In the genomic region with DNA sequence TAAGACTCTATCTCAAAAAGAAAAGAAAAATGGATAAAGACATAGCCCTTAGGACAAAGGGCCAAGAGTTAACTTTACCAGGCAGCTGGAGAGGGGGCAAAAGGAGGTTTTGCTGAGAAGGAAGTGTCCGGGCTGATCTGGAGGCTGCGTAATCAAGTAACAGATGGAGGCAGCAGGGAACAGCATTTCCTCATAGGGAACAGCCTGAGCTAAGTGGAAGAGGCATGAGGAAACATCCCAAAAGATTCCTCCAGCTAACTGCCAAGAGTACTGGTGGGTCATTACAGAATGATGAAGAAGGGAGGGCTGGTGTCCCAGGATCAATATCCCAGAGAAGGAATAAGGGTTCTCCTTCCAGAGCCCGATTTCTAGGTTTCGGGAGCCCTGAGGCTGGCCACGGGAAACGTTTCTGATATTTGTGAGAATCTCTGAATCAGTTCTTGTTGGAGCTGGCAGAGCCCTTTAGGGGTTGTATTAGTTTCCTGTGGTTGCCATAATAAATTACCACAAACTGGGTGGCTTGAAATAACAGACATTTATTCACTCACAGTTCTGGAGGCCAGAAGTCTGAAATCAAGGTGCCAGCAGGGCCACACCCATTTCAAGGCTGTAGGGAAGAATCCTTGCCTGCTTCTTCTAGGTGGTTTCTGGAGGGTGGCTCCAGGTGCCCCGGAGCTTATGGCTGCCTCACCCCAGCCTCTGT, we compare ENCODE assay signal across 21 cellular contexts. TPM values are rescaled to one million over a fixed set of nuclear protein-coding genes. Genes with fewer than 3 reads are reported as not detected.
DNase-seq lines count a peak whose midpoint lies in the region; ATAC-seq, FAIRE-seq and TF ChIP-seq lines count a peak whose summit lies in the region.
"Had no signal": no experiment of that assay in that cellular context is flagged by ENCODE, and none has a peak within 500 bp of the region (broad histone marks: within the 10 kb centered on the region; RNA-seq: fewer than 3 reads in every experiment).

No MANE protein-coding gene starts in this region.

- TF ChIP-seq CTCF in foreskin keratinocyte (conservative IDR thresholded peaks at IDR 0.05) (no peak), pancreas (IDR thresholded peaks at IDR 0.05) (no peak)

- H3K27ac Mint-ChIP-seq in activated naive CD4-positive, alpha-beta T cell treated with anti-CD3 and anti-CD28 coated beads, Interleukin-2, amount 50 U/mL, for 24 hours: peak overlapping the region; percentile 63
- peak overlapping the region in 1 of 2 donors; percentile 65 for H3K27ac Mint-ChIP-seq in activated naive CD4-positive, alpha-beta T cell treated with anti-CD3 and anti-CD28 coated beads, Interleukin-2, amount 50 U/mL, for 72 hours
- peak overlapping the region; percentile 38 for H3K27ac Mint-ChIP-seq in stimulated activated effector memory CD8-positive, alpha-beta T cell treated with anti-CD3 and anti-CD28 coated beads, Interleukin-12 subunit alpha, Interleukin-12 subunit beta, amount 100 ng/mL, for 72 hours
- H3K27ac Mint-ChIP-seq: activated T-cell treated with anti-CD3 and anti-CD28 coated beads, Interleukin-2, amount 50 U/mL, for 72 hours; dendritic cell treated with granulocyte-macrophage colony-stimulating factor and Interleukin-4, amounts not matched to agents 40 ng/mL and 50 ng/mL, for 4 days had no signal

- no peaks in the 10 kb centered on the region for H3K36me3 Mint-ChIP-seq in activated naive CD4-positive, alpha-beta T cell treated with anti-CD3 and anti-CD28 coated beads, Interleukin-2, amount 50 U/mL, for 24 hours
- H3K36me3 Mint-ChIP-seq in activated naive CD4-positive, alpha-beta T cell treated with anti-CD3 and anti-CD28 coated beads, Interleukin-2, amount 50 U/mL, for 72 hours: peaks cover 0 to 6% of the 10 kb centered on the region in 2 donors
- H3K36me3 Mint-ChIP-seq in stimulated activated effector memory CD8-positive, alpha-beta T cell treated with anti-CD3 and anti-CD28 coated beads, Interleukin-12 subunit alpha, Interleukin-12 subunit beta, amount 100 ng/mL, for 72 hours: peaks cover 9% of the 10 kb centered on the region

- H3K9me3 ChIP-seq in pancreas: no peaks in the 10 kb centered on the region

- ATAC-seq in activated naive CD4-positive, alpha-beta T cell treated with anti-CD3 and anti-CD28 coated beads, Interleukin-2, amount 50 U/mL, for 72 hours: no peak
- ATAC-seq in foreskin keratinocyte (no peak), GM19328 (IDR thresholded peaks at IDR 0.05; ENCODE audit: unreplicated experiment) (no peak), pancreas (no peak)
- ATAC-seq in stimulated activated effector memory CD8-positive, alpha-beta T cell treated with anti-CD3 and anti-CD28 coated beads, Interleukin-12 subunit alpha, Interleukin-12 subunit beta, amount 100 ng/mL, for 72 hours: no peak
- ATAC-seq: activated T-cell treated with anti-CD3 and anti-CD28 coated beads, Interleukin-2, amount 50 U/mL, for 72 hours had no signal

- no peak for FAIRE-seq in pancreas (lab: Jason Lieb, UNC)

- H3K4me1 ChIP-seq in foreskin keratinocyte (peaks cover 23% of the 10 kb centered on the region), pancreas (no peaks in the 10 kb centered on the region)

- no peak for DNase-seq in activated naive CD4-positive, alpha-beta T cell treated with anti-CD3 and anti-CD28 coated beads, Interleukin-2, amount 50 U/mL, for 72 hours (ENCODE audit: low spot score in 2 of 2)
- DNase-seq in M059J (ENCODE audit: low read depth) (peak; percentile 84), foreskin keratinocyte (peak in 1 of 2 donors; percentile 55), pancreas (no peak)
- DNase-seq in stimulated activated effector memory CD8-positive, alpha-beta T cell treated with anti-CD3 and anti-CD28 coated beads, Interleukin-12 subunit alpha, Interleukin-12 subunit beta, amount 100 ng/mL, for 72 hours (ENCODE audit: low spot score in 2 of 2): no peak
- DNase-seq in effector CD4-positive, alpha-beta T cell: no peak
- DNase-seq: activated B cell treated with CpG ODN at 0.5 μM for 24 hours; activated T-cell treated with anti-CD3 and anti-CD28 coated beads, Interleukin-2, amount 50 U/mL, for 72 hours; DND-41; foreskin fibroblast; hippocampal formation; islet precursor cell; NCI-H1417 treated with DMSO at 0.1 percent for 48 hours; NCI-H524; SHP77; stimulated activated CD4-positive, alpha-beta T cell treated with anti-CD3 and anti-CD28 coated beads, Interleukin-2, amount 100 ng/mL, for 48 hours had no signal

- no peak overlapping the region for H3K4me3 Mint-ChIP-seq in activated naive CD4-positive, alpha-beta T cell treated with anti-CD3 and anti-CD28 coated beads, Interleukin-2, amount 50 U/mL, for 24 hours
- H3K4me3 Mint-ChIP-seq in stimulated activated effector memory CD8-positive, alpha-beta T cell treated with anti-CD3 and anti-CD28 coated beads, Interleukin-12 subunit alpha, Interleukin-12 subunit beta, amount 100 ng/mL, for 72 hours: no peak overlapping the region
- H3K4me3 Mint-ChIP-seq: activated B cell treated with CpG ODN at 0.5 μM for 24 hours; activated T-cell treated with anti-CD3 and anti-CD28 coated beads, Interleukin-2, amount 50 U/mL, for 72 hours; dendritic cell treated with granulocyte-macrophage colony-stimulating factor and Interleukin-4, amounts not matched to agents 40 ng/mL and 50 ng/mL, for 4 days had no signal

- H3K27ac ChIP-seq in foreskin keratinocyte (peak overlapping the region; percentile 61), pancreas (no peak overlapping the region)

- no peaks in the 10 kb centered on the region for H3K36me3 ChIP-seq in pancreas

- no peaks in the 10 kb centered on the region for H3K9me3 Mint-ChIP-seq in activated naive CD4-positive, alpha-beta T cell treated with anti-CD3 and anti-CD28 coated beads, Interleukin-2, amount 50 U/mL, for 24 hours
- H3K9me3 Mint-ChIP-seq in activated naive CD4-positive, alpha-beta T cell treated with anti-CD3 and anti-CD28 coated beads, Interleukin-2, amount 50 U/mL, for 72 hours: peaks cover 0 to 5% of the 10 kb centered on the region in 2 donors
- H3K9me3 Mint-ChIP-seq in stimulated activated effector memory CD8-positive, alpha-beta T cell treated with anti-CD3 and anti-CD28 coated beads, Interleukin-12 subunit alpha, Interleukin-12 subunit beta, amount 100 ng/mL, for 72 hours: no peaks in the 10 kb centered on the region
- H3K9me3 Mint-ChIP-seq: activated B cell treated with CpG ODN at 0.5 μM for 24 hours; activated T-cell treated with anti-CD3 and anti-CD28 coated beads, Interleukin-2, amount 50 U/mL, for 72 hours; dendritic cell treated with granulocyte-macrophage colony-stimulating factor and Interleukin-4, amounts not matched to agents 40 ng/mL and 50 ng/mL, for 4 days had no signal

- intact Hi-C loops in pancreas (cut with DNase I): no loop called here

- H3K4me1 Mint-ChIP-seq in activated naive CD4-positive, alpha-beta T cell treated with anti-CD3 and anti-CD28 coated beads, Interleukin-2, amount 50 U/mL, for 24 hours: peaks cover 71% of the 10 kb centered on the region
- H3K4me1 Mint-ChIP-seq in stimulated activated effector memory CD8-positive, alpha-beta T cell treated with anti-CD3 and anti-CD28 coated beads, Interleukin-12 subunit alpha, Interleukin-12 subunit beta, amount 100 ng/mL, for 72 hours: peaks cover 64% of the 10 kb centered on the region

- H3K4me3 ChIP-seq in pancreas: no peak overlapping the region
- H3K4me3 ChIP-seq: lung had no signal

- no peaks in the 10 kb centered on the region for H3K27me3 Mint-ChIP-seq in activated naive CD4-positive, alpha-beta T cell treated with anti-CD3 and anti-CD28 coated beads, Interleukin-2, amount 50 U/mL, for 24 hours

- H3K27me3 ChIP-seq in foreskin keratinocyte (no peaks in the 10 kb centered on the region), pancreas (no peaks in the 10 kb centered on the region)

- 80 to 84% methylated on average over 7 of the region's 7 CpGs for WGBS in pancreas, 2 donors

RNA-seq across cellular contexts. Expression of gene LIF, which starts 21.2 kb away (rescaled TPM):
- total RNA-seq in activated naive CD4-positive, alpha-beta T cell treated with anti-CD3 and anti-CD28 coated beads, Interleukin-2, amount 50 U/mL, for 72 hours: 100 to 1,000 TPM in 1 of 2 donors, 10 to 100 TPM in 1; 68.9 to 522 TPM
- total RNA-seq in M059J (2014; rRNA removed; shearing (Covaris generic)): 7.5 and 9.9 TPM in 2 replicates
- total RNA-seq in foreskin keratinocyte: 0.17 and 0.25 TPM in 2 replicates
- polyA plus RNA-seq in foreskin keratinocyte: 0.18 and 0.19 TPM in 2 replicates
- total RNA-seq in pancreas: 1 to 10 TPM in 4 of 6 donors, under 1 TPM in 2; 0.32 to 5.8 (median 1.5) TPM
- 1 to 10 TPM; 2.7 to 4.5 TPM for polyA plus RNA-seq in pancreas

RNA-seq across cellular contexts. Expression of gene OSM, which starts 41.3 kb away (rescaled TPM):
- 10 to 100 TPM; 16.1 to 40.4 TPM for total RNA-seq in activated naive CD4-positive, alpha-beta T cell treated with anti-CD3 and anti-CD28 coated beads, Interleukin-2, amount 50 U/mL, for 72 hours
- total RNA-seq in M059J (2014; rRNA removed; shearing (Covaris generic)): not detected in 2 replicates
- total RNA-seq in foreskin keratinocyte: not detected in 2 replicates
- not detected in 2 replicates for polyA plus RNA-seq in foreskin keratinocyte
- 1 to 10 TPM in 2 of 6 donors, under 1 TPM in 3, not detected in 1; 0.13 to 1.5 (median 0.38) TPM for total RNA-seq in pancreas
- under 1 TPM; 0.23 to 0.26 TPM for polyA plus RNA-seq in pancreas
- total RNA-seq: LHCN-M2 had no signal

Comparison
In these comparisons a context has a peak if more than half of its experiments do, and no peak if none do; other contexts are left out.
1. RNA of gene OSM, which starts 41.3 kb away (total RNA-seq): 16.1 to 40.4 TPM in activated naive CD4-positive, alpha-beta T cell treated with anti-CD3 and anti-CD28 coated beads, Interleukin-2, amount 50 U/mL, for 72 hours; 0.13 to 1.5 TPM in pancreas, not detected in M059J and not detected in foreskin keratinocyte; every median in the first group is over 4 times any median in the second.